1 cellular context compared by ENCODE assay signal in genomic region chr10:12228851-12229250, GRCh38.
TF ChIP-seq lines count a peak whose summit lies in the region.

No MANE protein-coding gene starts in this region.

TF ChIP-seq in HepG2, 621 proteins besides CTCF, POLR2A, EP300 and RAD21:
- no peak for TF ChIP-seq ZNF343 (CRISPR knock-in tag; IDR thresholded peaks at IDR 0.05)
